Comparison of ENCODE assay signal across 18 cellular contexts in the genomic region with DNA sequence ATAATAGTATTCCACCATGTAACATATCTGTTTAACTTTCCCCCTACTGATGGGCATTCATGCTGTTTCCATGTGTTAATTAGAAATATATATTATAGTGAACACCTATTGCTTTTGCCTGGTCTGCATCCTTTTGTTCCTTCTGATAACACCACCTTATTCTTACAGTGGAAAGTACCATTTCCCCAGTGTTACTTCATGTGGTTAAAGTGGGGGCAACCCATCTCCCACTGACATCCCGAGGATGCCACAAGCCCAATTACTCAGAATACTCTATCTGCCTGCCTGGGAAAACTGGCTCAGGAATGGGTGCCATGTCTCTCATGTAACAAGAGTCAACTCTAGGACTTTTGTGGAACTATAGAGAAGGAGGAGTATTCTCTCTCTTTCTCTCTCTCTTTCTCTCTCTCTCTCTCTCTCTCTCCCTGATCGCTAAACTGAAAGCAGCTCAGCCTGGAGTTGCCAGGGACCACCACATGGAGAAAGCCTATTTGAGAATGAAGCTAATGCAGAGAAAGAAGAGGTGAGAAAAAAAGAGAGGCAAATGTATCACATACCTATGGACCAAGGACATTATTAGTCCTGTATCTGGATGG.
"Had no signal": no experiment of that assay in that cellular context is flagged by ENCODE, and none has a peak within 500 bp of the region (broad histone marks: within the 10 kb centered on the region; RNA-seq: fewer than 3 reads in every experiment).

No MANE protein-coding gene starts in this region.

- H3K27ac Mint-ChIP-seq: activated naive CD4-positive, alpha-beta T cell treated with anti-CD3 and anti-CD28 coated beads for 36 hours; activated T-helper 2 cell treated with anti-CD3 and anti-CD28 coated beads, Interferon-gamma antibody, Interleukin-2, Interleukin-4, amounts not matched to agents 10 μg/mL and 5 μg/mL and 100 μg/mL, durations not matched to agents 14 hours and 24 hours and 36 hours; stimulated activated naive B cell treated with anti-CD40 and anti-IgM and Interleukin-4, amounts not matched to agents 10 μg/mL and 1 μg/mL and 100 μg/mL, for 72 hours had no signal

- H3K27ac ChIP-seq: body of pancreas, hepatocyte, ovary, transverse colon, uterus, WERI-Rb-1 had no signal

- ATAC-seq: body of pancreas; left cardiac atrium; mucosa of descending colon; naive thymus-derived CD4-positive, alpha-beta T cell; stimulated activated naive B cell treated with anti-CD40 and anti-IgM and Interleukin-4, amounts not matched to agents 10 μg/mL and 1 μg/mL and 100 μg/mL, for 72 hours had no signal

- H3K27me3 Mint-ChIP-seq: naive thymus-derived CD4-positive, alpha-beta T cell; stimulated activated naive B cell treated with anti-CD40 and anti-IgM and Interleukin-4, amounts not matched to agents 10 μg/mL and 1 μg/mL and 100 μg/mL, for 72 hours had no signal

- H3K4me3 Mint-ChIP-seq: activated naive CD4-positive, alpha-beta T cell treated with anti-CD3 and anti-CD28 coated beads for 36 hours; naive thymus-derived CD4-positive, alpha-beta T cell; stimulated activated naive B cell treated with anti-CD40 and anti-IgM and Interleukin-4, amounts not matched to agents 10 μg/mL and 1 μg/mL and 100 μg/mL, for 72 hours had no signal

- FAIRE-seq: islet of Langerhans had no signal

- H3K9me3 Mint-ChIP-seq: activated naive CD4-positive, alpha-beta T cell treated with anti-CD3 and anti-CD28 coated beads for 36 hours had no signal

- DNase-seq: activated CD4-positive, alpha-beta T cell treated with anti-CD3 and anti-CD28 coated beads for 1 hour; activated naive CD4-positive, alpha-beta T cell treated with anti-CD3 and anti-CD28 coated beads for 36 hours; amniotic stem cell; body of pancreas; effector memory CD4-positive, alpha-beta T cell; left cardiac atrium; mesenchymal stem cell; mucosa of descending colon; naive thymus-derived CD4-positive, alpha-beta T cell; ovary; stimulated activated naive B cell treated with anti-CD40 and anti-IgM and Interleukin-4, amounts not matched to agents 10 μg/mL and 1 μg/mL and 100 μg/mL, for 72 hours; substantia nigra; transverse colon; uterus; WERI-Rb-1 had no signal

- H3K4me2 ChIP-seq: hepatocyte had no signal

- H2AFZ ChIP-seq: hepatocyte had no signal

- H3K36me3 ChIP-seq: ovary, transverse colon, uterus, WERI-Rb-1 had no signal

- H3K27me3 ChIP-seq: body of pancreas, hepatocyte, ovary, transverse colon, uterus had no signal

- H3K9me3 ChIP-seq: body of pancreas, mucosa of descending colon, ovary, transverse colon, uterus had no signal

- H3K4me3 ChIP-seq: body of pancreas, hepatocyte, mucosa of descending colon, ovary, transverse colon, uterus had no signal
